ENCODE assay signal across 8 cellular contexts in genomic region chr1:9004731-9005708, GRCh38. TPM values are rescaled to one million over a fixed set of nuclear protein-coding genes. Genes with fewer than 3 reads are reported as not detected.
DNase-seq lines count a peak whose midpoint lies in the region; ATAC-seq, FAIRE-seq and TF ChIP-seq lines count a peak whose summit lies in the region.

No MANE protein-coding gene starts in this region.

- DNase-seq in C1 segment of cervical spinal cord (lab: John Stamatoyannopoulos, UW) = peak in 11 of 14 donors; percentile 13 to 61 (median 34)
- peak; percentile 91 for DNase-seq in GM23248
- DNase-seq in NOMO-1 treated with DMSO at 0.1 percent for 48 hours (lab: John Stamatoyannopoulos, UW; ENCODE audit: unreplicated experiment) = peak; percentile 73
- DNase-seq in activated CD8-positive, alpha-beta memory T cell treated with anti-CD3 and anti-CD28 coated beads, Interleukin-2, amount 50 U/mL, for 1 hour (ENCODE audit: extremely low read depth) = peak; percentile 22
- DNase-seq in endothelial cell of umbilical vein (ENCODE audit: low read depth, low spot score) = peak; percentile 85
- peak; percentile 80 for DNase-seq in myocyte (ENCODE audit: low read depth)
- peak; percentile 95 for DNase-seq in stimulated activated CD8-positive, alpha-beta memory T cell treated with anti-CD3 and anti-CD28 coated beads, Interleukin-4, amount 100 ng/mL, for 48 hours

- dilution Hi-C loops in endothelial cell of umbilical vein (cut with MboI; ENCODE audit: extremely low pct_ligation_motif_present, low sequenced_read_pairs) = no loop called here

- no peaks in the 10 kb centered on the region for H3K79me2 ChIP-seq in GM23248 (ENCODE audit: insufficient read depth)
- no peaks in the 10 kb centered on the region for H3K79me2 ChIP-seq in endothelial cell of umbilical vein (ENCODE audit: control insufficient read depth, insufficient read depth, low read length)

- H2AFZ ChIP-seq in GM23248 (no peak overlapping the region), endothelial cell of umbilical vein (ENCODE audit: low read depth, low read length) (peak overlapping the region; percentile 34)

- no peaks in the 10 kb centered on the region for H3K9me3 ChIP-seq in GM23248 (ENCODE audit: low read depth)
- no peaks in the 10 kb centered on the region for H3K9me3 ChIP-seq in endothelial cell of umbilical vein (replicated peaks; ENCODE audit: control insufficient read depth, insufficient read depth, low read length)

- no peaks in the 10 kb centered on the region for H3K9me2 ChIP-seq in GM23248 (ENCODE audit: insufficient read depth)

- H3K4me2 ChIP-seq in GM23248 (ENCODE audit: unreplicated experiment) = no peak overlapping the region
- no peak overlapping the region for H3K4me2 ChIP-seq in endothelial cell of umbilical vein (ENCODE audit: insufficient read depth, low read length)

- intact Hi-C loops in endothelial cell of umbilical vein (cut with micrococcal nuclease) = loop anchor here (1.0 to 10.0 kb wide), 6 partner anchors 16 to 190 kb away; no protein-coding TSS in a partner anchor

- TF ChIP-seq POLR2A in endothelial cell of umbilical vein (IDR thresholded peaks at IDR 0.05; ENCODE audit: low read depth, low read length) = no peak

- H3K4me3 ChIP-seq in GM23248 = no peak overlapping the region
- H3K4me3 ChIP-seq in endothelial cell of umbilical vein (replicated peaks in 1 of 3; ENCODE audit: insufficient read depth in 1 of 3, low read depth in 1 of 3, low read length in 3 of 3) = no peak overlapping the region

- no peaks in the 10 kb centered on the region for H4K20me1 ChIP-seq in GM23248 (ENCODE audit: insufficient read depth)
- H4K20me1 ChIP-seq in endothelial cell of umbilical vein (replicated peaks; ENCODE audit: control insufficient read depth, extremely low read depth, insufficient read depth, low read length) = no peaks in the 10 kb centered on the region

- POLR2A ChIA-PET in endothelial cell of umbilical vein (lab: Charles Lee) = interaction anchor here (0.6 to 1.1 kb wide), 2 partner anchors 54 to 63 kb away, joined by 3 to 4 read pairs; no protein-coding TSS in a partner anchor

- no peaks in the 10 kb centered on the region for H3K36me3 ChIP-seq in GM23248 (ENCODE audit: low read depth)
- H3K36me3 ChIP-seq in endothelial cell of umbilical vein (ENCODE audit: control insufficient read depth in 2 of 2, extremely low read depth in 1 of 2, insufficient read depth in 2 of 2, low read length in 2 of 2) = no peaks in the 10 kb centered on the region

- H3K27ac ChIP-seq in GM23248 = no peak overlapping the region
- no peak overlapping the region for H3K27ac ChIP-seq in endothelial cell of umbilical vein (ENCODE audit: insufficient read depth, low read depth, low read length)

- H3F3A ChIP-seq in GM23248 (ENCODE audit: insufficient read depth) = no peaks in the 10 kb centered on the region

- FAIRE-seq in endothelial cell of umbilical vein (lab: Jason Lieb, UNC) = peak; percentile 89

- 48 to 51% methylated on average over 28 of the region's 28 CpGs for WGBS in GM23248 (ENCODE audit: low coverage in 1 of 2, low lambda C conversion rate in 2 of 2, missing lambda C conversion rate in 2 of 2), 2 experiments

- H3K4me1 ChIP-seq in GM23248 (ENCODE audit: insufficient read depth) = no peaks in the 10 kb centered on the region
- no peaks in the 10 kb centered on the region for H3K4me1 ChIP-seq in endothelial cell of umbilical vein (ENCODE audit: control insufficient read depth, extremely low read depth, insufficient read depth, low read length)

- H3K27me3 ChIP-seq in GM23248 (replicated peaks; ENCODE audit: insufficient read depth) = no peaks in the 10 kb centered on the region
- peaks cover 0 to 4% of the 10 kb centered on the region in 2 experiments for H3K27me3 ChIP-seq in endothelial cell of umbilical vein (ENCODE audit: control insufficient read depth in 2 of 2, insufficient read depth in 2 of 2, low read length in 2 of 2)

- H3K9ac ChIP-seq in GM23248 (no peak overlapping the region), endothelial cell of umbilical vein (replicated peaks; ENCODE audit: extremely low read depth, insufficient read depth, low read length) (no peak overlapping the region)

- ATAC-seq in HG03432 (IDR thresholded peaks at IDR 0.05; ENCODE audit: unreplicated experiment) = no peak

- TF ChIP-seq CTCF in endothelial cell of umbilical vein (IDR thresholded peaks at IDR 0.05; ENCODE audit: extremely low read depth in 1 of 2, insufficient read depth in 1 of 2, low read depth in 1 of 2, low read length in 2 of 2) = peak; percentile 91 to 96

- no peaks in the 10 kb centered on the region for H3K9me1 ChIP-seq in endothelial cell of umbilical vein (replicated peaks; ENCODE audit: control insufficient read depth, extremely low read depth, insufficient read depth, low read length)

- in situ Hi-C loops in GM23248 (cut with MboI) = no loop called here

- no TSS peak for BruUV-seq in endothelial cell of umbilical vein (replicated peaks; lab: Mats Ljungman, UMichigan)

- CTCF ChIA-PET in endothelial cell of umbilical vein (lab: Charles Lee) = interaction anchor here (0.6 to 3.7 kb wide), 87 partner anchors 9 to 568 kb away, joined by 3 to 371 read pairs (median 7); partner anchors contain the start of genes ENO1, H6PD and SLC2A7

TF ChIP-seq in endothelial cell of umbilical vein, 7 proteins besides CTCF, POLR2A, EP300 and RAD21:
- TF ChIP-seq MAX (IDR thresholded peaks at IDR 0.05; ENCODE audit: insufficient read depth, insufficient read length) (no peak), JUN (IDR thresholded peaks at IDR 0.05; ENCODE audit: borderline replicate concordance, insufficient read depth, insufficient read length, low read depth) (no peak), MYC (IDR thresholded peaks at IDR 0.05; ENCODE audit: low read depth, low read length) (no peak), POLR2AphosphoS5 (IDR thresholded peaks at IDR 0.05; ENCODE audit: insufficient read depth, low read depth, low read length) (no peak), FOS (IDR thresholded peaks at IDR 0.05; ENCODE audit: borderline replicate concordance, insufficient read depth, low read length) (no peak), EZH2 (IDR thresholded peaks at IDR 0.05; ENCODE audit: borderline replicate concordance, low read depth, low read length, severe bottlenecking) (no peak), GATA2 (IDR thresholded peaks at IDR 0.05; ENCODE audit: insufficient read depth, insufficient read length, low read depth, low read length) (no peak)

RNA-seq across cellular contexts. Expression of gene SLC2A7, which starts 21.2 kb away (rescaled TPM):
- not detected in 2 replicates for total RNA-seq in GM23248 (2014; rRNA removed; shearing (Covaris generic))
- not detected in 2 replicates for polyA plus RNA-seq in GM23248 (2016; fragmentation: Nextera tagmentation; extraction: Ambion mirVana)
- not detected in 2 replicates for total RNA-seq in endothelial cell of umbilical vein
- not detected in 2 replicates for polyA plus RNA-seq in endothelial cell of umbilical vein
- polyA plus RNA-seq in endothelial cell of umbilical vein (2011; cell fraction: cytosol; rRNA removed) = not detected in 2 replicates
- polyA plus RNA-seq in endothelial cell of umbilical vein (2011; cell fraction: nucleus; rRNA removed) = not detected in 2 replicates
- not detected in 2 replicates for polyA plus RNA-seq in endothelial cell of umbilical vein (2012)
- polyA minus RNA-seq in endothelial cell of umbilical vein = not detected in 2 replicates
- not detected for polyA minus RNA-seq in endothelial cell of umbilical vein (2011; cell fraction: cytosol; rRNA and poly(A)+ RNA removed)
- not detected in 2 replicates for polyA minus RNA-seq in endothelial cell of umbilical vein (2011; cell fraction: nucleus; rRNA and poly(A)+ RNA removed)
- not detected in 2 replicates for total RNA-seq in myocyte
- not detected for polyA plus RNA-seq in myocyte (2012)

RNA-seq across cellular contexts. Expression of gene CA6, which starts 59.4 kb away (rescaled TPM):
- not detected in 2 replicates for total RNA-seq in GM23248 (2014; rRNA removed; shearing (Covaris generic))
- polyA plus RNA-seq in GM23248 (2016; fragmentation: Nextera tagmentation; extraction: Ambion mirVana) = not detected in 2 replicates
- not detected in 2 replicates for total RNA-seq in endothelial cell of umbilical vein
- not detected in 2 replicates for polyA plus RNA-seq in endothelial cell of umbilical vein
- not detected in 2 replicates for polyA plus RNA-seq in endothelial cell of umbilical vein (2011; cell fraction: cytosol; rRNA removed)
- polyA plus RNA-seq in endothelial cell of umbilical vein (2011; cell fraction: nucleus; rRNA removed) = not detected in 2 replicates
- polyA plus RNA-seq in endothelial cell of umbilical vein (2012) = not detected in 2 replicates
- not detected in 2 replicates for polyA minus RNA-seq in endothelial cell of umbilical vein
- polyA minus RNA-seq in endothelial cell of umbilical vein (2011; cell fraction: cytosol; rRNA and poly(A)+ RNA removed) = not detected
- polyA minus RNA-seq in endothelial cell of umbilical vein (2011; cell fraction: nucleus; rRNA and poly(A)+ RNA removed) = not detected in 2 replicates
- total RNA-seq in myocyte = not detected in 2 replicates
- polyA plus RNA-seq in myocyte (2012) = not detected

Comparison
In these comparisons a context has a peak if more than half of its experiments do, and no peak if none do; other contexts are left out.
1. DNase-seq: peak in every context shown above with its lines; median percentile 95 in stimulated activated CD8-positive, alpha-beta memory T cell treated with anti-CD3 and anti-CD28 coated beads, Interleukin-4, amount 100 ng/mL, for 48 hours; 91 in GM23248; 85 in endothelial cell of umbilical vein; 80 in myocyte; 73 in NOMO-1 treated with DMSO at 0.1 percent for 48 hours; 34 in C1 segment of cervical spinal cord; 22 in activated CD8-positive, alpha-beta memory T cell treated with anti-CD3 and anti-CD28 coated beads, Interleukin-2, amount 50 U/mL, for 1 hour.